In the genomic region with DNA sequence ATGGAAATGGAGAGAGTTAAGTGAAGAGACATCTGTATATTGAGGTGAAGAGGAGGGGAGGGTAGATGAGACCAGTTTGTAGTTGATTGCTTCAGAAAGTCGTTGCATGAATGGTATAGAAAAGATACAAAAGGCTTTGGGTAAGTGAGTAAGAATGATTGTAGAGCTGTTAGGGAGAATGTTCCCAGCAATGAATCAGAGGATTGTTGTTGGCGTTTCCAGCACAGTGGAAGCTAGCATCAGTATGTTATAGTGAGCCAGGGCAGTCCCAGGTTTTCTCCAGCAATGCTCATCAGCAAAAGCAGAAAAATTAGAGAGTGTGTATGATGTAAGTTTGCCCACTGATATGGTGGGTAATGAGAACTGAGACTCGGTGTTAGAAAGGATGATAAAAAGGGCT, we compare ENCODE assay signal across 29 cellular contexts. TPM values are rescaled to one million over a fixed set of nuclear protein-coding genes. Genes with fewer than 3 reads are reported as not detected.
A peak's percentile ranks its signal among the peaks of the same experiment; 100 is the strongest.
DNase-seq lines count a peak whose midpoint lies in the region; ATAC-seq and TF ChIP-seq lines count a peak whose summit lies in the region.
"Had no signal": no experiment of that assay in that cellular context is flagged by ENCODE, and none has a peak within 500 bp of the region (broad histone marks: within the 10 kb centered on the region; RNA-seq: fewer than 3 reads in every experiment).

No MANE protein-coding gene starts in this region.

- H3K36me3 Mint-ChIP-seq in activated T-cell treated with anti-CD3 and anti-CD28 coated beads, Interleukin-2, amount 50 U/mL, for 72 hours (ENCODE audit: insufficient read depth in 2 of 2): peaks cover 0 to 2% of the 10 kb centered on the region in 2 donors
- no peaks in the 10 kb centered on the region for H3K36me3 Mint-ChIP-seq in GM23338 (ENCODE audit: low read depth)
- H3K36me3 Mint-ChIP-seq in activated T-helper 17 cell treated with anti-CD3 and anti-CD28 coated beads, Interleukin-2, amount 50 U/mL, for 72 hours (ENCODE audit: low read depth): no peaks in the 10 kb centered on the region
- H3K36me3 Mint-ChIP-seq: activated naive CD4-positive, alpha-beta T cell treated with anti-CD3 and anti-CD28 coated beads, Interleukin-2, amount 50 U/mL, for 24 hours had no signal

- no peak for TF ChIP-seq CTCF in GM23338 (conservative IDR thresholded peaks at IDR 0.05; ENCODE audit: low read depth in 2 of 2)
- no peak for TF ChIP-seq CTCF in osteoblast (IDR thresholded peaks at IDR 0.05; ENCODE audit: extremely low read depth, low read depth, low read length)
- no peak for TF ChIP-seq CTCF in prostate gland (IDR thresholded peaks at IDR 0.05)

- intact Hi-C loops in prostate gland (cut with DNase I): no loop called here

- peaks cover 6% of the 10 kb centered on the region for H3K27me3 Mint-ChIP-seq in activated T-cell treated with anti-CD3 and anti-CD28 coated beads, Interleukin-2, amount 50 U/mL, for 72 hours (ENCODE audit: low read depth)
- no peaks in the 10 kb centered on the region for H3K27me3 Mint-ChIP-seq in GM23338 (ENCODE audit: insufficient read depth, low read depth, poor library complexity)
- peaks cover 4% of the 10 kb centered on the region for H3K27me3 Mint-ChIP-seq in activated T-helper 17 cell treated with anti-CD3 and anti-CD28 coated beads, Interleukin-2, amount 50 U/mL, for 72 hours

- H3K4me3 Mint-ChIP-seq in activated T-cell treated with anti-CD3 and anti-CD28 coated beads, Interleukin-2, amount 50 U/mL, for 72 hours: no peak overlapping the region
- no peak overlapping the region for H3K4me3 Mint-ChIP-seq in GM23338
- H3K4me3 Mint-ChIP-seq in activated T-helper 17 cell treated with anti-CD3 and anti-CD28 coated beads, Interleukin-2, amount 50 U/mL, for 72 hours: no peak overlapping the region
- H3K4me3 Mint-ChIP-seq: activated naive CD4-positive, alpha-beta T cell treated with anti-CD3 and anti-CD28 coated beads, Interleukin-2, amount 50 U/mL, for 24 hours; central memory CD8-positive, alpha-beta T cell had no signal

- H3K79me2 ChIP-seq in GM23338 (replicated peaks; ENCODE audit: insufficient read depth) (no peaks in the 10 kb centered on the region), osteoblast (ENCODE audit: insufficient read depth, low read length) (no peaks in the 10 kb centered on the region)
- H3K79me2 ChIP-seq: hepatocyte, parathyroid adenoma had no signal

- H3K4me1 ChIP-seq in GM23338 (ENCODE audit: insufficient read depth) (peaks cover 8% of the 10 kb centered on the region; the same call in 1 of the 2 replicates), osteoblast (ENCODE audit: insufficient read depth, low read length) (peaks cover 11% of the 10 kb centered on the region), prostate gland (replicated peaks) (no peaks in the 10 kb centered on the region)
- H3K4me1 ChIP-seq: ascending aorta, esophagus squamous epithelium, gastroesophageal sphincter, parathyroid adenoma, spleen, suprapubic skin, upper lobe of right lung had no signal

- H2AFZ ChIP-seq in GM23338 (peak overlapping the region; percentile 20; the same call in 1 of the 2 replicates), osteoblast (ENCODE audit: low read length) (no peak overlapping the region)
- H2AFZ ChIP-seq: hepatocyte, parathyroid adenoma had no signal

- H3K9me3 ChIP-seq in osteoblast (ENCODE audit: low read depth, low read length): no peaks in the 10 kb centered on the region
- no peaks in the 10 kb centered on the region for H3K9me3 ChIP-seq in prostate gland
- H3K9me3 ChIP-seq: ascending aorta, esophagus squamous epithelium, gastroesophageal sphincter, MG63, spleen, suprapubic skin, upper lobe of right lung had no signal

- H3K27ac ChIP-seq in GM23338 (ENCODE audit: low read depth) (no peak overlapping the region), osteoblast (ENCODE audit: low read depth, low read length) (no peak overlapping the region), prostate gland (no peak overlapping the region)
- H3K27ac ChIP-seq: ascending aorta, esophagus squamous epithelium, gastroesophageal sphincter, hepatocyte, parathyroid adenoma, RWPE1, SK-N-MC, spleen, suprapubic skin, upper lobe of right lung had no signal

- H3K36me3 ChIP-seq in GM23338 (ENCODE audit: insufficient read depth) (no peaks in the 10 kb centered on the region), osteoblast (ENCODE audit: insufficient read depth, low read length) (no peaks in the 10 kb centered on the region), prostate gland (no peaks in the 10 kb centered on the region)
- H3K36me3 ChIP-seq: ascending aorta, esophagus squamous epithelium, gastroesophageal sphincter, MG63, spleen, suprapubic skin, upper lobe of right lung had no signal

- H3K27me3 ChIP-seq in GM23338 (ENCODE audit: insufficient read depth) (no peaks in the 10 kb centered on the region), osteoblast (ENCODE audit: insufficient read depth, low read length) (no peaks in the 10 kb centered on the region), prostate gland (replicated peaks; ENCODE audit: insufficient read depth) (no peaks in the 10 kb centered on the region)
- H3K27me3 ChIP-seq: ascending aorta, gastroesophageal sphincter, hepatocyte, MG63, spleen, suprapubic skin, upper lobe of right lung had no signal

- no peak overlapping the region for H3K27ac Mint-ChIP-seq in activated T-cell treated with anti-CD3 and anti-CD28 coated beads, Interleukin-2, amount 50 U/mL, for 72 hours
- no peak overlapping the region for H3K27ac Mint-ChIP-seq in GM23338
- H3K27ac Mint-ChIP-seq in activated T-helper 17 cell treated with anti-CD3 and anti-CD28 coated beads, Interleukin-2, amount 50 U/mL, for 72 hours: no peak overlapping the region
- H3K27ac Mint-ChIP-seq: activated naive CD4-positive, alpha-beta T cell treated with anti-CD3 and anti-CD28 coated beads, Interleukin-2, amount 50 U/mL, for 24 hours had no signal

- H3K4me1 Mint-ChIP-seq in activated T-cell treated with anti-CD3 and anti-CD28 coated beads, Interleukin-2, amount 50 U/mL, for 72 hours (ENCODE audit: low read depth): peaks cover 24% of the 10 kb centered on the region
- H3K4me1 Mint-ChIP-seq in GM23338: peaks cover 8% of the 10 kb centered on the region
- H3K4me1 Mint-ChIP-seq in activated T-helper 17 cell treated with anti-CD3 and anti-CD28 coated beads, Interleukin-2, amount 50 U/mL, for 72 hours: peaks cover 11% of the 10 kb centered on the region

- peak; percentile 44 to 49 for ATAC-seq in activated T-cell treated with anti-CD3 and anti-CD28 coated beads, Interleukin-2, amount 50 U/mL, for 72 hours (replicated peaks in 1 of 2)
- ATAC-seq in GM23338 (no peak), HG03469 (IDR thresholded peaks at IDR 0.05; ENCODE audit: unreplicated experiment) (no peak)
- peak; percentile 52 for ATAC-seq in activated T-helper 17 cell treated with anti-CD3 and anti-CD28 coated beads, Interleukin-2, amount 50 U/mL, for 72 hours (replicated peaks)
- ATAC-seq: gastroesophageal sphincter, left cardiac atrium, right cardiac atrium, upper lobe of right lung had no signal

- 65% methylated on average over 3 of the region's 3 CpGs for WGBS in prostate gland

- no peaks in the 10 kb centered on the region for H3K9me3 Mint-ChIP-seq in activated T-cell treated with anti-CD3 and anti-CD28 coated beads, Interleukin-2, amount 50 U/mL, for 72 hours
- H3K9me3 Mint-ChIP-seq in GM23338: no peaks in the 10 kb centered on the region
- H3K9me3 Mint-ChIP-seq in activated T-helper 17 cell treated with anti-CD3 and anti-CD28 coated beads, Interleukin-2, amount 50 U/mL, for 72 hours: no peaks in the 10 kb centered on the region
- H3K9me3 Mint-ChIP-seq: activated naive CD4-positive, alpha-beta T cell treated with anti-CD3 and anti-CD28 coated beads, Interleukin-2, amount 50 U/mL, for 24 hours; central memory CD8-positive, alpha-beta T cell had no signal

- H3F3A ChIP-seq in GM23338 (replicated peaks; ENCODE audit: low read depth): no peaks in the 10 kb centered on the region

- no peaks in the 10 kb centered on the region for H4K20me1 ChIP-seq in GM23338 (replicated peaks; ENCODE audit: insufficient read depth)
- no peaks in the 10 kb centered on the region for H4K20me1 ChIP-seq in osteoblast (ENCODE audit: insufficient read depth, low read length)

- H3K9me2 ChIP-seq in GM23338 (ENCODE audit: insufficient read depth): no peaks in the 10 kb centered on the region

- DNase-seq in activated T-cell treated with anti-CD3 and anti-CD28 coated beads, Interleukin-2, amount 50 U/mL, for 72 hours: no peak
- no peak for DNase-seq in activated T-cell treated with anti-CD3 and anti-CD28 coated beads, Interleukin-2, amount 50 U/mL, for 48 hours
- no peak for DNase-seq in GM23338 (ENCODE audit: low spot score)
- peak; percentile 73 for DNase-seq in osteoblast (ENCODE audit: insufficient read length, low spot score, missing footprints)
- no peak for DNase-seq in stimulated activated naive CD4-positive, alpha-beta T cell treated with Interleukin-2 at 50 U/mL for 16 hours (lab: John Stamatoyannopoulos, UW)
- DNase-seq in prostate gland (ENCODE audit: low spot score): no peak
- DNase-seq: activated CD4-positive, alpha-beta T cell treated with anti-CD3 and anti-CD28 coated beads for 1 hour; activated CD8-positive, alpha-beta memory T cell treated with anti-CD3 and anti-CD28 coated beads for 24 hours; dermis blood vessel endothelial cell; esophagus squamous epithelium; left cardiac atrium; MG63; NCI-H2029; NCI-H526; right cardiac atrium; spleen; stimulated activated CD4-positive, alpha-beta T cell treated with anti-CD3 and anti-CD28 coated beads, Interleukin-2, amount 100 ng/mL, for 48 hours; upper lobe of right lung had no signal

- no peak overlapping the region for H3K4me2 ChIP-seq in GM23338
- H3K4me2 ChIP-seq in osteoblast (ENCODE audit: insufficient read depth, low read length): no peak overlapping the region
- H3K4me2 ChIP-seq: hepatocyte had no signal

- TF ChIP-seq POLR2A in prostate gland (IDR thresholded peaks at IDR 0.05): no peak

- H3K4me3 ChIP-seq in GM23338: no peak overlapping the region
- no peak overlapping the region for H3K4me3 ChIP-seq in osteoblast (ENCODE audit: insufficient read depth, low read length)
- no peak overlapping the region for H3K4me3 ChIP-seq in prostate gland
- H3K4me3 ChIP-seq: ascending aorta, esophagus squamous epithelium, gastroesophageal sphincter, hepatocyte, MG63, SK-N-MC, spleen, suprapubic skin, upper lobe of right lung had no signal

TF ChIP-seq in GM23338, 12 proteins besides CTCF, POLR2A, EP300 and RAD21 (continues in another document):
- no peak for TF ChIP-seq STAT1 (IDR thresholded peaks at IDR 0.05; ENCODE audit: unreplicated experiment)
- TF ChIP-seq JUNB (IDR thresholded peaks at IDR 0.05; ENCODE audit: unreplicated experiment): no peak
- TF ChIP-seq POLR2AphosphoS5 (IDR thresholded peaks at IDR 0.05; ENCODE audit: low read depth): no peak
- TF ChIP-seq NANOG (IDR thresholded peaks at IDR 0.05; ENCODE audit: borderline replicate concordance): no peak

RNA-seq across cellular contexts. Expression of gene CDK6, which starts 15.4 kb away (rescaled TPM):
- total RNA-seq in activated T-cell treated with anti-CD3 and anti-CD28 coated beads, Interleukin-2, amount 50 U/mL, for 72 hours: 100 to 1,000 TPM; 213 to 256 TPM
- 18.4 and 23.7 TPM in 2 replicates for total RNA-seq in GM23338 (2014; rRNA removed; shearing (Covaris generic))
- 7.1 and 7.4 TPM in 2 replicates for polyA plus RNA-seq in GM23338 (2016; fragmentation: Nextera tagmentation; extraction: Ambion mirVana)
- 100 to 1,000 TPM; 151 to 222 TPM for total RNA-seq in activated T-helper 17 cell treated with anti-CD3 and anti-CD28 coated beads, Interleukin-2, amount 50 U/mL, for 72 hours
- total RNA-seq in osteoblast: 40.4 and 45.6 TPM in 2 replicates
- total RNA-seq in prostate gland: 10 to 100 TPM; 13.6 to 39.9 TPM

Comparison
In these comparisons a context has a peak if more than half of its experiments do, and no peak if none do; other contexts are left out.
1. ATAC-seq: peak in activated T-cell treated with anti-CD3 and anti-CD28 coated beads, Interleukin-2, amount 50 U/mL, for 72 hours (2 of 2) and activated T-helper 17 cell treated with anti-CD3 and anti-CD28 coated beads, Interleukin-2, amount 50 U/mL, for 72 hours (single experiment); none in GM23338 (single experiment) and HG03469 (single experiment).